In the genomic region with DNA sequence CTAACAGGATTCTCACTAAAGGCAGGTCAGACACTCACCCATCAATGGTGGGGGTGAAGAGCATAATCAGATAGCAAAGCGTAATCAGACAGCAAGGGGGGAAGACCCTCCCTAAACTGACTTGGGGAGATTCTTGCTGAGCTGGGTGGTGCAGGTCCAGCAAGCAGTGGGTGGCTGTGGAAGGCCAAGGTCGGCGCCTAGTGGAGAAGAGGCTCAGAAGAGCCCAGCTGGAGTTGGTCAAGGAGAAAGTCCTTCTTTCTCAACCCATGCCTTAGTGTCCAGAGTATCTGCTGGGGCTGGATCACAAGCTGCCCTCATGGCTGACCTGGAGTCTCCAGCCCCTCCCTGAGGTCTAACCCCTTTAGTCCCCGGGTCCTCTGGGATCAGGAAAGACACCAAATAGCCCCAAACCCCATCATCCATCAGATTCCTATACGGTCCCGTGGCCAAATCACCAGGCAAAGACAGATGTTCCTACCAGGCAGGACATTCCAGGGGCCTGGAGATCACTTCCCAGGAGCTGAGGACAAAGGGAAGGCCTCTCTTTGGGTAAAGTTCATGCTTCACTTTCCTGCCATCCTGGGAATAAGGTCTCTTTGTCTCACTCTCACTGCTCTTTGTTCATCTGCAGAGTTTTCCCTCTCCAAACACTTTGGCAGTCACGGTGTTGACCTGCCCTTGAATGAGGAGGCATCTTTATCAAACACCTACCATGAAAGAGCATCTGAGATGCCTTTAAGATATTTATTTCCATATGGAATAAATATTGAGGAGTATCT, we compare ENCODE assay signal across 1 cellular context. TPM values are rescaled to one million over a fixed set of nuclear protein-coding genes. Genes with fewer than 3 reads are reported as not detected.
"Had no signal": no experiment of that assay in that cellular context is flagged by ENCODE, and none has a peak within 500 bp of the region (broad histone marks: within the 10 kb centered on the region; RNA-seq: fewer than 3 reads in every experiment).

No MANE protein-coding gene starts in this region.

RNA-seq across cellular contexts. Expression of a gene that starts 11.1 kb away (rescaled TPM):
- total RNA-seq: cardiac muscle cell had no signal
